Comparison of ENCODE assay signal across 8 cellular contexts in the genomic region with DNA sequence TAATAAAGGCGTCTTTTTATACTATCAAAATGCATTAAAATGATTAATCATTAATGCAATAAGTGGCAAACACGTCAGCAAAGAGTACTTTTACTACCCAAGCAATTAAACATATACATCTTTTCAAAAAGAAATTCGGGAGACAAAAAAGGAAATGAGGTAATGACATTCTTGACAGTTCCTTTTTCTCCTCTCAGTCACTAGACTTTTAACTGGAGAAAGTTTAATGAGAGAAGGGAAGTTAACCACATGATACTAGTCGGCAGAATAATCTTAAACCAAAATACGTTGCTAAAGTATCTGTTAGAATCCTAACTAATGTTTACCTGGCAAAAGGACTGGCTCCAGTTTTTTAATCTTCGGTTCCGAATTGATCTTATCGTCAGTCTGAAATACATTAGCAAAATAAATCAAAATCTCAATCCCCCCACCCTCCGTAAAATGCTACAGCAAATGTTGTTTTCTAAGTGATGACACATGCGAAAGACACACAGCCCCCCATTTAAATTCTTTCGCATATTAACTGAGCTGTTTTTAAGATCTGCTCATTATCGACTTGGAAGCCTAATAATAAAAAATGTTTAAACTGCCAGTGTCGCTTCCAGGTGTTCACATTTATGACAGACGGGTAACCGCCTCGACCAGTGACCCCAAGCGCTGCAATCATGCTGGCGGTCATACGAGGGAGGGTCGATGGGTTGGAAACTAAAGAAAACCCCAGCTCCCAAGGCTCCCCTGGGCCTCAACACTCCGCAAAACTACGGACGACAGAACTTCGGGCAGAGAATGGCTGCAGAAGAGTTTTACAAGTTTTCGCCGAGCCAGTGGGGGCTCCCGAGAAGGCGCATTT. TPM values are rescaled to one million over a fixed set of nuclear protein-coding genes. Genes with fewer than 3 reads are reported as not detected.
DNase-seq lines count a peak whose midpoint lies in the region; ATAC-seq lines count a peak whose summit lies in the region.

No MANE protein-coding gene starts in this region.

- H3K4me3 ChIP-seq in iPS-18c (ENCODE audit: insufficient read depth, low read depth, low read length), result peak overlapping the region; percentile 82

- CTCF ChIA-PET in activated CD8-positive, alpha-beta memory T cell treated with anti-CD3 and anti-CD28 coated beads, Interleukin-2, amount 10 ng/mL, durations not matched to agents 7 days and 5 days (lab: Charles Lee), result no interaction called here

- ATAC-seq in activated CD8-positive, alpha-beta memory T cell treated with anti-CD3 and anti-CD28 coated beads, Interleukin-2, amount 10 ng/mL, durations not matched to agents 7 days and 5 days, result no peak
- ATAC-seq in stimulated activated effector memory CD8-positive, alpha-beta T cell treated with anti-CD3 and anti-CD28 coated beads, Interleukin-12 subunit alpha, Interleukin-12 subunit beta, amount 100 ng/mL, for 72 hours, result peak; percentile 1

- peak overlapping the region; percentile 92 for H3K27ac Mint-ChIP-seq in activated CD8-positive, alpha-beta memory T cell treated with anti-CD3 and anti-CD28 coated beads, Interleukin-2, amount 10 ng/mL, durations not matched to agents 7 days and 5 days
- peak overlapping the region; percentile 93 for H3K27ac Mint-ChIP-seq in stimulated activated effector memory CD8-positive, alpha-beta T cell treated with anti-CD3 and anti-CD28 coated beads, Interleukin-12 subunit alpha, Interleukin-12 subunit beta, amount 100 ng/mL, for 72 hours

- H3K9me3 Mint-ChIP-seq in activated CD8-positive, alpha-beta memory T cell treated with anti-CD3 and anti-CD28 coated beads, Interleukin-2, amount 10 ng/mL, durations not matched to agents 7 days and 5 days (ENCODE audit: low read depth), result no peaks in the 10 kb centered on the region
- no peaks in the 10 kb centered on the region for H3K9me3 Mint-ChIP-seq in stimulated activated effector memory CD8-positive, alpha-beta T cell treated with anti-CD3 and anti-CD28 coated beads, Interleukin-12 subunit alpha, Interleukin-12 subunit beta, amount 100 ng/mL, for 72 hours

- peak overlapping the region; percentile 93 for H3K4me3 Mint-ChIP-seq in activated CD8-positive, alpha-beta memory T cell treated with anti-CD3 and anti-CD28 coated beads, Interleukin-2, amount 10 ng/mL, durations not matched to agents 7 days and 5 days
- H3K4me3 Mint-ChIP-seq in stimulated activated effector memory CD8-positive, alpha-beta T cell treated with anti-CD3 and anti-CD28 coated beads, Interleukin-12 subunit alpha, Interleukin-12 subunit beta, amount 100 ng/mL, for 72 hours, result peak overlapping the region; percentile 93

- H3K4me1 Mint-ChIP-seq in activated CD8-positive, alpha-beta memory T cell treated with anti-CD3 and anti-CD28 coated beads, Interleukin-2, amount 10 ng/mL, durations not matched to agents 7 days and 5 days, result peaks cover 27% of the 10 kb centered on the region
- peaks cover 36% of the 10 kb centered on the region for H3K4me1 Mint-ChIP-seq in stimulated activated effector memory CD8-positive, alpha-beta T cell treated with anti-CD3 and anti-CD28 coated beads, Interleukin-12 subunit alpha, Interleukin-12 subunit beta, amount 100 ng/mL, for 72 hours

- peaks cover 3% of the 10 kb centered on the region for H3K9me3 ChIP-seq in iPS-18c (ENCODE audit: control insufficient read depth, insufficient read depth, low read length)

- no peak for DNase-seq in activated CD8-positive, alpha-beta memory T cell treated with anti-CD3 and anti-CD28 coated beads, Interleukin-2, amount 10 ng/mL, durations not matched to agents 7 days and 5 days
- DNase-seq in activated CD8-positive, alpha-beta memory T cell treated with anti-CD3 and anti-CD28 coated beads, Interleukin-2, amount 50 U/mL, for 48 hours, result no peak
- DNase-seq in LHCN-M2 (ENCODE audit: low read depth), result peak; percentile 27
- no peak for DNase-seq in stimulated activated effector memory CD8-positive, alpha-beta T cell treated with anti-CD3 and anti-CD28 coated beads, Interleukin-12 subunit alpha, Interleukin-12 subunit beta, amount 100 ng/mL, for 72 hours (ENCODE audit: low spot score in 2 of 2)
- DNase-seq in NCI-H1105 (lab: John Stamatoyannopoulos, UW), result no peak
- DNase-seq in NCI-H1436 treated with DMSO at 0.1 percent for 48 hours (lab: John Stamatoyannopoulos, UW), result no peak

- H3K36me3 Mint-ChIP-seq in activated CD8-positive, alpha-beta memory T cell treated with anti-CD3 and anti-CD28 coated beads, Interleukin-2, amount 10 ng/mL, durations not matched to agents 7 days and 5 days, result peaks cover 9% of the 10 kb centered on the region
- peaks cover 28% of the 10 kb centered on the region for H3K36me3 Mint-ChIP-seq in stimulated activated effector memory CD8-positive, alpha-beta T cell treated with anti-CD3 and anti-CD28 coated beads, Interleukin-12 subunit alpha, Interleukin-12 subunit beta, amount 100 ng/mL, for 72 hours

- peak overlapping the region; percentile 92 for H3K27ac ChIP-seq in angular gyrus (ENCODE audit: low read depth, low read length)

- peaks cover 2% of the 10 kb centered on the region for H3K27me3 Mint-ChIP-seq in activated CD8-positive, alpha-beta memory T cell treated with anti-CD3 and anti-CD28 coated beads, Interleukin-2, amount 10 ng/mL, durations not matched to agents 7 days and 5 days

RNA-seq across cellular contexts. Expression of a gene that starts 0.8 kb away (rescaled TPM):
- 10 to 100 TPM; 19.9 to 21.4 TPM for total RNA-seq in activated CD8-positive, alpha-beta memory T cell treated with anti-CD3 and anti-CD28 coated beads, Interleukin-2, amount 10 ng/mL, durations not matched to agents 7 days and 5 days
- total RNA-seq in LHCN-M2 (2014; rRNA removed), result 8.8 and 10.3 TPM in 2 replicates
- 4.3 TPM for polyA plus RNA-seq in LHCN-M2 (2012)
